ENCODE assay signal across 24 cellular contexts in genomic region chr5:126650463-126650862, GRCh38.
"Had no signal": no experiment of that assay in that cellular context is flagged by ENCODE, and none has a peak within 500 bp of the region (broad histone marks: within the 10 kb centered on the region; RNA-seq: fewer than 3 reads in every experiment).

No MANE protein-coding gene starts in this region.

- H2AFZ ChIP-seq: neural progenitor cell, parathyroid adenoma had no signal

- H3K4me1 ChIP-seq: esophagus muscularis mucosa, gastrocnemius medialis, neural progenitor cell, parathyroid adenoma, sigmoid colon, spleen, tibial nerve, upper lobe of right lung, uterus had no signal

- DNase-seq: dermis blood vessel endothelial cell; effector memory CD4-positive, alpha-beta T cell; gastrocnemius medialis; head of caudate nucleus; mesenchymal stem cell; mucosa of descending colon; naive B cell; sigmoid colon; spleen; stimulated activated CD4-positive, alpha-beta T cell treated with anti-CD3 and anti-CD28 coated beads, Interleukin-4, amount 100 ng/mL, for 4 hours; stimulated activated naive CD8-positive, alpha-beta T cell treated with anti-CD3 and anti-CD28 coated beads, Interleukin-15, Interleukin-2, amounts not matched to agents 100 U/mL and 50 U/mL, for 24 hours; substantia nigra; upper lobe of right lung; uterus had no signal

- H3K4me2 ChIP-seq: neural progenitor cell had no signal

- H3K27ac ChIP-seq: coronary artery, esophagus muscularis mucosa, gastrocnemius medialis, neural progenitor cell, parathyroid adenoma, sigmoid colon, spleen, thoracic aorta, tibial nerve, upper lobe of right lung, uterus had no signal

- ATAC-seq: gastrocnemius medialis; natural killer cell treated with Interleukin-12 subunit alpha and Interleukin-12 subunit beta and Interleukin-15 and Interleukin-18, amount 100 ng/mL, for 72 hours; stimulated activated memory B cell treated with anti-CD40 and anti-IgM and Interleukin-4, amounts not matched to agents 10 μg/mL and 1 μg/mL and 100 μg/mL, for 72 hours; stimulated activated naive CD8-positive, alpha-beta T cell treated with anti-CD3 and anti-CD28 coated beads, Interleukin-15, Interleukin-2, amounts not matched to agents 100 U/mL and 50 U/mL, for 24 hours; upper lobe of right lung had no signal

- H3K79me2 ChIP-seq: parathyroid adenoma had no signal

- FAIRE-seq: endothelial cell of umbilical vein, keratinocyte had no signal

- H3K4me3 ChIP-seq: coronary artery, esophagus muscularis mucosa, gastrocnemius medialis, mucosa of descending colon, neural progenitor cell, sigmoid colon, spleen, thoracic aorta, tibial nerve, upper lobe of right lung, uterus had no signal

- H3K36me3 ChIP-seq: esophagus muscularis mucosa, gastrocnemius medialis, neural progenitor cell, sigmoid colon, spleen, thoracic aorta, tibial nerve, upper lobe of right lung, uterus had no signal

- H3K27me3 ChIP-seq: esophagus muscularis mucosa, gastrocnemius medialis, neural progenitor cell, sigmoid colon, spleen, tibial nerve, upper lobe of right lung, uterus had no signal

- H3K9me3 ChIP-seq: gastrocnemius medialis, thoracic aorta, uterus had no signal

- H3K9ac ChIP-seq: neural progenitor cell, parathyroid adenoma had no signal
